Comparison of ENCODE assay signal across 8 cellular contexts in genomic region chr19:38361633-38362075, GRCh38. TPM values are rescaled to one million over a fixed set of nuclear protein-coding genes. Genes with fewer than 3 reads are reported as not detected.
DNase-seq lines count a peak whose midpoint lies in the region; ATAC-seq lines count a peak whose summit lies in the region.

No MANE protein-coding gene starts in this region.

- peak; percentile 88 for DNase-seq in DMS114 treated with DMSO at 0.1 percent for 48 hours (lab: John Stamatoyannopoulos, UW; ENCODE audit: unreplicated experiment)
- peak; percentile 87 for DNase-seq in NCI-H748 treated with DMSO at 0.1 percent for 48 hours (lab: John Stamatoyannopoulos, UW)
- peak; percentile 83 for DNase-seq in activated CD8-positive, alpha-beta T cell treated with anti-CD3 and anti-CD28 coated beads, Interleukin-2, amount 10 ng/mL, durations not matched to agents 7 days and 5 days
- peak; percentile 29 to 39 (median 33) for DNase-seq in effector memory CD8-positive, alpha-beta T cell
- peak; percentile 45 to 56 for DNase-seq in memory B cell (ENCODE audit: low spot score in 2 of 2)
- DNase-seq in stimulated activated CD4-positive, alpha-beta T cell treated with anti-CD3 and anti-CD28 coated beads, TNF-alpha, amount 100 ng/mL, for 48 hours (ENCODE audit: low read depth in 3 of 3) = peak; percentile 51 to 79 (median 57)

- CTCF ChIA-PET in activated CD8-positive, alpha-beta T cell treated with anti-CD3 and anti-CD28 coated beads, Interleukin-2, amount 10 ng/mL, durations not matched to agents 7 days and 5 days (lab: Charles Lee) = interaction anchor here (1.3 to 1.9 kb wide), 3 partner anchors 13 to 41 kb away, joined by 5 to 8 read pairs (median 8); partner anchors contain the start of genes CATSPERG, FAM98C and PSMD8

- H3K27me3 Mint-ChIP-seq in activated CD8-positive, alpha-beta T cell treated with anti-CD3 and anti-CD28 coated beads, Interleukin-2, amount 10 ng/mL, durations not matched to agents 7 days and 5 days (ENCODE audit: low read depth) = peaks cover 28% of the 10 kb centered on the region
- peaks cover 13 to 24% of the 10 kb centered on the region in 2 donors for H3K27me3 Mint-ChIP-seq in effector memory CD8-positive, alpha-beta T cell
- peaks cover 13% of the 10 kb centered on the region for H3K27me3 Mint-ChIP-seq in memory B cell

- POLR2A ChIA-PET in activated CD8-positive, alpha-beta T cell treated with anti-CD3 and anti-CD28 coated beads, Interleukin-2, amount 10 ng/mL, durations not matched to agents 7 days and 5 days (lab: Charles Lee) = interaction anchor here (1.1 to 3.1 kb wide), 5 partner anchors 10 to 97 kb away, joined by 3 to 15 read pairs (median 4); partner anchors contain the start of genes CATSPERG, PSMD8 and SPINT2

- H3K9me3 Mint-ChIP-seq in activated CD8-positive, alpha-beta T cell treated with anti-CD3 and anti-CD28 coated beads, Interleukin-2, amount 10 ng/mL, durations not matched to agents 7 days and 5 days (ENCODE audit: insufficient read depth) = no peaks in the 10 kb centered on the region
- no peaks in the 10 kb centered on the region for H3K9me3 Mint-ChIP-seq in effector memory CD8-positive, alpha-beta T cell
- no peaks in the 10 kb centered on the region for H3K9me3 Mint-ChIP-seq in memory B cell

- H3K36me3 Mint-ChIP-seq in activated CD8-positive, alpha-beta T cell treated with anti-CD3 and anti-CD28 coated beads, Interleukin-2, amount 10 ng/mL, durations not matched to agents 7 days and 5 days (ENCODE audit: low read depth) = no peaks in the 10 kb centered on the region
- H3K36me3 Mint-ChIP-seq in effector memory CD8-positive, alpha-beta T cell (ENCODE audit: insufficient read depth) = peaks cover 7% of the 10 kb centered on the region
- H3K36me3 Mint-ChIP-seq in memory B cell = no peaks in the 10 kb centered on the region

- peak overlapping the region; percentile 86 for H3K4me3 Mint-ChIP-seq in activated CD8-positive, alpha-beta T cell treated with anti-CD3 and anti-CD28 coated beads, Interleukin-2, amount 10 ng/mL, durations not matched to agents 7 days and 5 days
- H3K4me3 Mint-ChIP-seq in effector memory CD8-positive, alpha-beta T cell = peak overlapping the region; percentile 70 to 77
- peak overlapping the region; percentile 75 for H3K4me3 Mint-ChIP-seq in memory B cell

- peaks cover 18% of the 10 kb centered on the region for H3K4me1 Mint-ChIP-seq in activated CD8-positive, alpha-beta T cell treated with anti-CD3 and anti-CD28 coated beads, Interleukin-2, amount 10 ng/mL, durations not matched to agents 7 days and 5 days (ENCODE audit: low read depth)
- peaks cover 13 to 14% of the 10 kb centered on the region in 2 donors for H3K4me1 Mint-ChIP-seq in effector memory CD8-positive, alpha-beta T cell (ENCODE audit: low read depth in 2 of 2)
- peaks cover 11% of the 10 kb centered on the region for H3K4me1 Mint-ChIP-seq in memory B cell

- peak; percentile 48 for ATAC-seq in HG02884 (IDR thresholded peaks at IDR 0.05; ENCODE audit: unreplicated experiment)
- peak; percentile 81 for ATAC-seq in activated CD8-positive, alpha-beta T cell treated with anti-CD3 and anti-CD28 coated beads, Interleukin-2, amount 10 ng/mL, durations not matched to agents 7 days and 5 days
- peak; percentile 75 for ATAC-seq in effector memory CD8-positive, alpha-beta T cell (replicated peaks)
- ATAC-seq in memory B cell (ENCODE audit: low read depth) = peak; percentile 81
- no peak for ATAC-seq in HG03565 (IDR thresholded peaks at IDR 0.05; ENCODE audit: unreplicated experiment)

- H3K27ac Mint-ChIP-seq in activated CD8-positive, alpha-beta T cell treated with anti-CD3 and anti-CD28 coated beads, Interleukin-2, amount 10 ng/mL, durations not matched to agents 7 days and 5 days = peak overlapping the region; percentile 74
- peak overlapping the region in 1 of 2 donors; percentile 49 for H3K27ac Mint-ChIP-seq in effector memory CD8-positive, alpha-beta T cell
- no peak overlapping the region for H3K27ac Mint-ChIP-seq in memory B cell

RNA-seq across cellular contexts. Expression of gene PSMD8, which starts 12.7 kb away (rescaled TPM):
- total RNA-seq in activated CD8-positive, alpha-beta T cell treated with anti-CD3 and anti-CD28 coated beads, Interleukin-2, amount 10 ng/mL, durations not matched to agents 7 days and 5 days = 100 to 1,000 TPM; 173 to 187 TPM

RNA-seq across cellular contexts. Expression of gene CATSPERG, which starts 26.0 kb away (rescaled TPM):
- total RNA-seq in activated CD8-positive, alpha-beta T cell treated with anti-CD3 and anti-CD28 coated beads, Interleukin-2, amount 10 ng/mL, durations not matched to agents 7 days and 5 days = 10 to 100 TPM; 10.7 to 11.3 TPM

RNA-seq across cellular contexts. Expression of gene GGN, which starts 26.2 kb away (rescaled TPM):
- not detected for total RNA-seq in activated CD8-positive, alpha-beta T cell treated with anti-CD3 and anti-CD28 coated beads, Interleukin-2, amount 10 ng/mL, durations not matched to agents 7 days and 5 days

RNA-seq across cellular contexts. Expression of gene SPRED3, which starts 26.8 kb away (rescaled TPM):
- 1 to 10 TPM in 1 of 2 experiments, under 1 TPM in 1; 0.90 to 1.3 TPM for total RNA-seq in activated CD8-positive, alpha-beta T cell treated with anti-CD3 and anti-CD28 coated beads, Interleukin-2, amount 10 ng/mL, durations not matched to agents 7 days and 5 days

RNA-seq across cellular contexts. Expression of gene FAM98C, which starts 41.2 kb away (rescaled TPM):
- 10 to 100 TPM; 21.0 to 25.9 TPM for total RNA-seq in activated CD8-positive, alpha-beta T cell treated with anti-CD3 and anti-CD28 coated beads, Interleukin-2, amount 10 ng/mL, durations not matched to agents 7 days and 5 days

Comparison
In these comparisons a context has a peak if more than half of its experiments do, and no peak if none do; other contexts are left out.
1. DNase-seq: peak in every context shown above with its lines; median percentile 88 in DMS114 treated with DMSO at 0.1 percent for 48 hours; 87 in NCI-H748 treated with DMSO at 0.1 percent for 48 hours; 83 in activated CD8-positive, alpha-beta T cell treated with anti-CD3 and anti-CD28 coated beads, Interleukin-2, amount 10 ng/mL, durations not matched to agents 7 days and 5 days; 57 in stimulated activated CD4-positive, alpha-beta T cell treated with anti-CD3 and anti-CD28 coated beads, TNF-alpha, amount 100 ng/mL, for 48 hours; 50 in memory B cell; 33 in effector memory CD8-positive, alpha-beta T cell.